23 cellular contexts compared by ENCODE assay signal in genomic region chr2:236599059-236599458, GRCh38. TPM values are rescaled to one million over a fixed set of nuclear protein-coding genes. Genes with fewer than 3 reads are reported as not detected.
DNase-seq lines count a peak whose midpoint lies in the region; ATAC-seq and TF ChIP-seq lines count a peak whose summit lies in the region.
"Had no signal": no experiment of that assay in that cellular context is flagged by ENCODE, and none has a peak within 500 bp of the region (broad histone marks: within the 10 kb centered on the region; RNA-seq: fewer than 3 reads in every experiment).

No MANE protein-coding gene starts in this region.

- no peak overlapping the region for H2BK12ac ChIP-seq in neuronal stem cell (ENCODE audit: low read length)

- H3K27ac ChIP-seq in heart right ventricle (peak overlapping the region in 3 of 10 donors; percentile 5 to 60 (median 39)), right cardiac atrium (ENCODE audit: low read length) (no peak overlapping the region), neuronal stem cell (replicated peaks; ENCODE audit: low read length) (no peak overlapping the region), breast epithelium (no peak overlapping the region)
- H3K27ac ChIP-seq: A549; BLaER1 treated with 17β-estradiol and CSF1 and Interleukin-3, amounts not matched to agents 10 nM and 100 nM had no signal

- no peak for TF ChIP-seq POLR2A in breast epithelium (IDR thresholded peaks at IDR 0.05)

- H3K27me3 ChIP-seq in heart right ventricle (no peaks in the 10 kb centered on the region), right cardiac atrium (ENCODE audit: control insufficient read depth, insufficient read depth) (no peaks in the 10 kb centered on the region), neuronal stem cell (ENCODE audit: control insufficient read depth in 3 of 3, insufficient read depth in 3 of 3, low read depth in 1 of 3, low read length in 3 of 3) (no peaks in the 10 kb centered on the region), breast epithelium (no peaks in the 10 kb centered on the region)
- H3K27me3 ChIP-seq: BLaER1 treated with 17β-estradiol and CSF1 and Interleukin-3, amounts not matched to agents 10 nM and 100 nM had no signal

- no peak overlapping the region for H2BK120ac ChIP-seq in neuronal stem cell (ENCODE audit: low read depth, low read length)

- H4K8ac ChIP-seq in neuronal stem cell (ENCODE audit: low read depth, low read length) = no peak overlapping the region

- H3K18ac ChIP-seq in neuronal stem cell (ENCODE audit: low read length) = no peak overlapping the region

- no peak overlapping the region for H3K4ac ChIP-seq in neuronal stem cell (ENCODE audit: low read length)

- no peak overlapping the region for H3K4me2 ChIP-seq in neuronal stem cell (ENCODE audit: insufficient read depth, low read length, poor library complexity, severe bottlenecking)
- H3K4me2 ChIP-seq: A549; BLaER1 treated with 17β-estradiol and CSF1 and Interleukin-3, amounts not matched to agents 10 nM and 100 nM; GM23338 had no signal

- no peak overlapping the region for H2BK5ac ChIP-seq in neuronal stem cell (ENCODE audit: low read length)

- H3K14ac ChIP-seq in neuronal stem cell (ENCODE audit: low read length) = no peak overlapping the region

- peak; percentile 40 for ATAC-seq in Right ventricle myocardium inferior
- ATAC-seq in left cardiac atrium = no peak
- ATAC-seq in heart right ventricle = peak in 7 of 8 donors; percentile 21 to 71 (median 41)
- ATAC-seq in right cardiac atrium = no peak
- ATAC-seq: A549, GM23338, HCT116 had no signal

- H3K9me3 ChIP-seq in heart right ventricle (no peaks in the 10 kb centered on the region), right cardiac atrium (ENCODE audit: control insufficient read depth, low read length) (no peaks in the 10 kb centered on the region), neuronal stem cell (replicated peaks in 1 of 2; ENCODE audit: control insufficient read depth in 2 of 2, insufficient read depth in 1 of 2, low read depth in 1 of 2, low read length in 2 of 2) (peaks cover 2 to 3% of the 10 kb centered on the region in 2 donors), breast epithelium (no peaks in the 10 kb centered on the region)
- H3K9me3 ChIP-seq: BE2C; BLaER1 treated with 17β-estradiol and CSF1 and Interleukin-3, amounts not matched to agents 10 nM and 100 nM had no signal

- intact Hi-C loops in Right ventricle myocardium inferior (cut with DNase I) = no loop called here
- intact Hi-C loops in left cardiac atrium (cut with DNase I) = no loop called here
- intact Hi-C loops in heart right ventricle (cut with DNase I) = no loop called here
- intact Hi-C loops in right cardiac atrium (cut with DNase I) = no loop called here
- intact Hi-C loops in breast epithelium (cut with DNase I; ENCODE audit: low total_unique reads) = no loop called here

- no peak overlapping the region for H2BK15ac ChIP-seq in neuronal stem cell (ENCODE audit: low read length)

- DNase-seq in Right ventricle myocardium inferior (ENCODE audit: missing footprints) (no peak), left cardiac atrium (no peak), heart right ventricle (no peak), right cardiac atrium (no peak), cerebellar cortex (ENCODE audit: low spot score) (peak; percentile 91), neuronal stem cell (ENCODE audit: low spot score) (no peak), NCI-H345 (lab: John Stamatoyannopoulos, UW) (no peak), breast epithelium (ENCODE audit: low spot score in 2 of 2) (no peak)
- DNase-seq: 8988T; ACHN; AML-193; BE2C; CD4-positive, alpha-beta T cell; CD8-positive, alpha-beta memory T cell; DMS 273 treated with DMSO at 0.1 percent for 48 hours; DMS79; EL; GF-D8; H9 had no signal

- H3K23ac ChIP-seq in neuronal stem cell (ENCODE audit: low read depth, low read length, poor library complexity) = no peak overlapping the region

- no peak overlapping the region for H3K9ac ChIP-seq in neuronal stem cell (ENCODE audit: low read depth, low read length, poor library complexity)
- H3K9ac ChIP-seq: BLaER1 treated with 17β-estradiol and CSF1 and Interleukin-3, amounts not matched to agents 10 nM and 100 nM had no signal

- no peak overlapping the region for H3K4me3 ChIP-seq in heart right ventricle
- H3K4me3 ChIP-seq in right cardiac atrium (ENCODE audit: low read length) = no peak overlapping the region
- no peak overlapping the region for H3K4me3 ChIP-seq in neuronal stem cell (ENCODE audit: low read length in 2 of 2)
- H3K4me3 ChIP-seq in breast epithelium = no peak overlapping the region
- H3K4me3 ChIP-seq: A549; BLaER1 treated with 17β-estradiol and CSF1 and Interleukin-3, amounts not matched to agents 10 nM and 100 nM; GM23338 had no signal

- no peaks in the 10 kb centered on the region for H3K79me1 ChIP-seq in neuronal stem cell (ENCODE audit: low read depth, low read length)

- peaks cover 0 to 29% (median 4%) of the 10 kb centered on the region in 9 donors for H3K4me1 ChIP-seq in heart right ventricle
- H3K4me1 ChIP-seq in right cardiac atrium (ENCODE audit: control insufficient read depth, insufficient read depth, low read length) = peaks cover 2% of the 10 kb centered on the region
- H3K4me1 ChIP-seq in neuronal stem cell (ENCODE audit: control insufficient read depth in 2 of 2, insufficient read depth in 1 of 2, low read depth in 1 of 2, low read length in 2 of 2) = peaks cover 2 to 3% of the 10 kb centered on the region in 2 donors
- no peaks in the 10 kb centered on the region for H3K4me1 ChIP-seq in breast epithelium
- H3K4me1 ChIP-seq: A549, BE2C had no signal

- no peak overlapping the region for H4K91ac ChIP-seq in neuronal stem cell (ENCODE audit: low read depth, low read length, poor library complexity)

- 67 to 72% methylated on average over 5 of the region's 5 CpGs for WGBS in heart right ventricle, 2 donors
- WGBS in right cardiac atrium = 77% methylated on average over 5 of the region's 5 CpGs
- no CpG with 5 or more reads among the region's 5 CpGs for WGBS in neuronal stem cell (ENCODE audit: extremely low coverage in 2 of 2, insufficient read length in 2 of 2, insufficient replicate concordance in 1 of 2), 2 donors

- peak overlapping the region; percentile 11 for H2AK5ac ChIP-seq in neuronal stem cell (ENCODE audit: low read depth, low read length)

- H3K36me3 ChIP-seq in heart right ventricle (no peaks in the 10 kb centered on the region), neuronal stem cell (replicated peaks in 1 of 2; ENCODE audit: control insufficient read depth in 2 of 2, insufficient read depth in 2 of 2, low read length in 2 of 2) (no peaks in the 10 kb centered on the region), breast epithelium (no peaks in the 10 kb centered on the region)
- H3K36me3 ChIP-seq: BE2C; BLaER1 treated with 17β-estradiol and CSF1 and Interleukin-3, amounts not matched to agents 10 nM and 100 nM had no signal

- H2AFZ ChIP-seq in neuronal stem cell (ENCODE audit: low read length) = no peak overlapping the region
- H2AFZ ChIP-seq: GM23338 had no signal

- no peak for TF ChIP-seq CTCF in heart right ventricle (IDR thresholded peaks at IDR 0.05)
- no peak for TF ChIP-seq CTCF in breast epithelium (IDR thresholded peaks at IDR 0.05)

RNA-seq across cellular contexts. Expression of gene ACKR3, which starts 29.4 kb away (rescaled TPM):
- total RNA-seq in Right ventricle myocardium inferior (30.5 TPM), left cardiac atrium (10 to 100 TPM; 27.4 to 46.4 TPM), heart right ventricle (100 to 1,000 TPM in 1 of 10 donors, 10 to 100 TPM in 9; 17.7 to 102 (median 49.3) TPM), right cardiac atrium (10 to 100 TPM; 27.4 to 50.1 (median 33.8) TPM), breast epithelium (10 to 100 TPM; 15.1 to 39.4 (median 23.6) TPM)
- polyA plus RNA-seq in heart right ventricle (10 to 100 TPM; 18.5 to 23.2 TPM), right cardiac atrium (22.5 TPM)
- 4.4 TPM for polyA plus RNA-seq in neuronal stem cell (2013, experiment 1 of 2)
- polyA plus RNA-seq in neuronal stem cell (2013, experiment 2 of 2) = 4.3 TPM

Comparison
In these comparisons a context has a peak if more than half of its experiments do, and no peak if none do; other contexts are left out.
1. ATAC-seq: peak in Right ventricle myocardium inferior (single experiment) and heart right ventricle (7 of 8); none in left cardiac atrium (0 of 2) and right cardiac atrium (0 of 2).